In the genomic region with DNA sequence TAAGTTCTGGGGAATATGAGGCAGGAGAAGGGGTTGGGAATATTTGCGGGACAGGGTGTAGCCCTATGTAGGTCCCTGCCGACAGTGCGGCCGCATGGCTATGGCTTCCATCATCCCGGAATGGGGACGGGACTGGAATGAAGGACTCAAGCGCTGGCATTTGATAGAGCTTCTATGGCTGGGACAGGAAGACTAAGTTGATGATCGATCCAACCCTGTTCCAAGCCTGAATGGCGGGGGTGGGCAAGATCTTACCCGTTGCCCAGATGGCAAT, we compare ENCODE assay signal across 8 cellular contexts. TPM values are rescaled to one million over a fixed set of nuclear protein-coding genes. Genes with fewer than 3 reads are reported as not detected.
DNase-seq lines count a peak whose midpoint lies in the region; ATAC-seq and TF ChIP-seq lines count a peak whose summit lies in the region.

No MANE protein-coding gene starts in this region.

- peak; percentile 79 for DNase-seq in DMS53 (lab: John Stamatoyannopoulos, UW)
- no peak for DNase-seq in DMS53 treated with DMSO at 0.1 percent for 48 hours (lab: John Stamatoyannopoulos, UW; ENCODE audit: unreplicated experiment)
- DNase-seq in RWPE2 (ENCODE audit: low spot score) = no peak
- peak; percentile 37 for DNase-seq in globus pallidus (ENCODE audit: low spot score)
- no peak for DNase-seq in gastrocnemius medialis
- no peak for DNase-seq in stimulated activated CD8-positive, alpha-beta memory T cell treated with anti-CD3 and anti-CD28 coated beads, Interleukin-4, amount 100 ng/mL, for 48 hours
- no peak for DNase-seq in islet precursor cell
- no peak for DNase-seq in SHP77 (lab: John Stamatoyannopoulos, UW)

- TF ChIP-seq CTCF in RWPE2 (IDR thresholded peaks at IDR 0.05; ENCODE audit: poor library complexity, severe bottlenecking) = no peak
- TF ChIP-seq CTCF in gastrocnemius medialis (IDR thresholded peaks at IDR 0.05 in 4 of 5, conservative IDR thresholded peaks at IDR 0.05 in 1 of 5) = no peak

- H3K9me3 ChIP-seq in RWPE2 (ENCODE audit: severe bottlenecking) (no peaks in the 10 kb centered on the region), gastrocnemius medialis (no peaks in the 10 kb centered on the region)

- H3K4me1 ChIP-seq in RWPE2 (ENCODE audit: insufficient read depth, poor library complexity, severe bottlenecking) (peaks cover 9% of the 10 kb centered on the region), gastrocnemius medialis (peaks cover 13 to 31% of the 10 kb centered on the region in 2 donors)

- ATAC-seq in RWPE2 (ENCODE audit: low read depth) = peak; percentile 7
- ATAC-seq in gastrocnemius medialis = no peak

- peak overlapping the region; percentile 70 for H3K27ac ChIP-seq in RWPE2 (ENCODE audit: poor library complexity, severe bottlenecking)
- no peak overlapping the region for H3K27ac ChIP-seq in gastrocnemius medialis

- H3K27me3 ChIP-seq in RWPE2 (ENCODE audit: insufficient read depth, poor library complexity, severe bottlenecking) (peaks cover 5% of the 10 kb centered on the region), gastrocnemius medialis (peaks cover 45 to 51% (median 49%) of the 10 kb centered on the region in 3 donors)

- H3K36me3 ChIP-seq in RWPE2 (ENCODE audit: low read depth) (no peaks in the 10 kb centered on the region), gastrocnemius medialis (no peaks in the 10 kb centered on the region)

- H3K4me3 ChIP-seq in RWPE2 (ENCODE audit: severe bottlenecking) (peak overlapping the region; percentile 31), gastrocnemius medialis (peak overlapping the region; percentile 46 to 69 (median 60))

- TF ChIP-seq POLR2A in gastrocnemius medialis (IDR thresholded peaks at IDR 0.05) = no peak

- in situ Hi-C loops in gastrocnemius medialis (cut with MboI; ENCODE audit: low sequenced_read_pairs in 4 of 4) = loop anchor here in 3 of 4 donors (5.0 to 10.0 kb wide), 2 partner anchors 106 to 109 kb away; no protein-coding TSS in a partner anchor

- intact Hi-C loops in gastrocnemius medialis (cut with DNase I; ENCODE audit: low total_unique reads) = loop anchor here (1.0 to 2.0 kb wide), 4 partner anchors 26 to 176 kb away; no protein-coding TSS in a partner anchor

RNA-seq across cellular contexts. Expression of a gene that starts 47.1 kb away (rescaled TPM):
- under 1 TPM in 1 of 4 donors, not detected in 3; 0.24 TPM for total RNA-seq in gastrocnemius medialis

Comparison
In these comparisons a context has a peak if more than half of its experiments do, and no peak if none do; other contexts are left out.
1. DNase-seq: peak in DMS53 (single experiment) and globus pallidus (single experiment); none in DMS53 treated with DMSO at 0.1 percent for 48 hours (single experiment), RWPE2 (single experiment), gastrocnemius medialis (0 of 2), stimulated activated CD8-positive, alpha-beta memory T cell treated with anti-CD3 and anti-CD28 coated beads, Interleukin-4, amount 100 ng/mL, for 48 hours (single experiment), islet precursor cell (single experiment) and SHP77 (0 of 2).